ENCODE assay signal across 8 cellular contexts in genomic region chr6:150867117-150867516, GRCh38. TPM values are rescaled to one million over a fixed set of nuclear protein-coding genes. Genes with fewer than 3 reads are reported as not detected.
DNase-seq lines count a peak whose midpoint lies in the region; ATAC-seq and TF ChIP-seq lines count a peak whose summit lies in the region.

No MANE protein-coding gene starts in this region.

- peak overlapping the region; percentile 98; the same call in 1 of the 2 replicates for H3K27ac ChIP-seq in HEK293 (ENCODE audit: extremely low read depth, low read depth, low read length)
- H3K27ac ChIP-seq in WERI-Rb-1: peak overlapping the region; percentile 91
- peak overlapping the region in 3 of 4 donors; percentile 83 to 93 (median 85) for H3K27ac ChIP-seq in gastroesophageal sphincter
- peak overlapping the region in 20 of 21 experiments; percentile 67 to 98 (median 88) for H3K27ac ChIP-seq in skin epidermis

- H3K4me3 ChIP-seq in HEK293 (ENCODE audit: low read depth, low read length): peak overlapping the region; percentile 78
- H3K4me3 ChIP-seq in WERI-Rb-1 (ENCODE audit: low read depth, low read length): peak overlapping the region; percentile 92
- peak overlapping the region; percentile 41 to 74 for H3K4me3 ChIP-seq in gastroesophageal sphincter
- H3K4me3 ChIP-seq in skin epidermis: peak overlapping the region; percentile 59 to 94 (median 72)

- H3K27me3 ChIP-seq in WERI-Rb-1 (ENCODE audit: insufficient read depth, low read depth, severe bottlenecking) (no peaks in the 10 kb centered on the region), gastroesophageal sphincter (no peaks in the 10 kb centered on the region)

- DNase-seq in WERI-Rb-1 (no peak), left lobe of liver (ENCODE audit: low spot score) (no peak), cerebellum (ENCODE audit: low spot score) (no peak), T-helper 9 cell (no peak)

- POLR2A ChIA-PET in HEK293 (lab: Yijun Ruan, JAX): interaction anchor here (1.2 kb wide), 1 partner anchor 7 kb away, joined by 3 read pairs; no protein-coding TSS in a partner anchor

- 56 to 59% methylated on average over 10 to 13 of the region's 13 CpGs for WGBS in gastroesophageal sphincter (ENCODE audit: low coverage in 1 of 2), 2 donors

- H3K9me3 ChIP-seq in HEK293 (ENCODE audit: control insufficient read depth, insufficient read depth, low read depth, low read length) (no peaks in the 10 kb centered on the region), WERI-Rb-1 (ENCODE audit: severe bottlenecking) (no peaks in the 10 kb centered on the region), gastroesophageal sphincter (no peaks in the 10 kb centered on the region)

- TF ChIP-seq CTCF in HEK293 (tag by site-specific recombination; IDR thresholded peaks at IDR 0.05): no peak
- no peak for TF ChIP-seq CTCF in WERI-Rb-1 (IDR thresholded peaks at IDR 0.05; ENCODE audit: low read depth, low read length)
- no peak for TF ChIP-seq CTCF in gastroesophageal sphincter (IDR thresholded peaks at IDR 0.05)

- TF ChIP-seq EP300 in gastroesophageal sphincter (IDR thresholded peaks at IDR 0.05): no peak

- H3K36me3 ChIP-seq in HEK293 (ENCODE audit: control insufficient read depth in 2 of 2, insufficient read depth in 1 of 2, low read length in 2 of 2) (no peaks in the 10 kb centered on the region; a peak in 1 of 3 replicates), WERI-Rb-1 (peaks cover 4% of the 10 kb centered on the region; the same call in 1 of the 2 replicates), gastroesophageal sphincter (no peaks in the 10 kb centered on the region)

- TF ChIP-seq POLR2A in gastroesophageal sphincter (IDR thresholded peaks at IDR 0.05): no peak

- peaks cover 8% of the 10 kb centered on the region for H3K4me1 ChIP-seq in HEK293 (ENCODE audit: control insufficient read depth, insufficient read depth, low read length)
- H3K4me1 ChIP-seq in gastroesophageal sphincter: peaks cover 0 to 22% (median 4%) of the 10 kb centered on the region in 3 donors

- CTCF ChIA-PET in HEK293 (lab: Yijun Ruan, JAX): interaction anchor here (0.6 to 1.2 kb wide), 2 partner anchors 36 to 181 kb away, joined by 3 read pairs; no protein-coding TSS in a partner anchor

- no peak for ATAC-seq in gastroesophageal sphincter
- no peak for ATAC-seq in left lobe of liver
- no peak for ATAC-seq in HG02642 (IDR thresholded peaks at IDR 0.05; ENCODE audit: poor library complexity, unreplicated experiment)

TF ChIP-seq in HEK293, 187 proteins besides CTCF, POLR2A, EP300 and RAD21:
- peak; percentile 17; the same call in 1 of the 2 replicates for TF ChIP-seq ZBTB6 (tag by site-specific recombination; IDR thresholded peaks at IDR 0.05)
- TF ChIP-seq ZNF112 (tag by site-specific recombination; IDR thresholded peaks at IDR 0.05): no peak
- peak; percentile 34; the same call in 1 of the 2 replicates for TF ChIP-seq WT1 (tag by site-specific recombination; IDR thresholded peaks at IDR 0.05)

RNA-seq across cellular contexts. Expression of gene MTHFD1L, which starts 1.6 kb away (rescaled TPM):
- total RNA-seq in gastroesophageal sphincter (10 to 100 TPM in 1 of 4 donors, 1 to 10 TPM in 3; 1.2 to 10.8 (median 4.0) TPM), left lobe of liver (1.6 TPM), cerebellum (15.1 TPM)
